ENCODE assay signal across 8 cellular contexts in the genomic region with DNA sequence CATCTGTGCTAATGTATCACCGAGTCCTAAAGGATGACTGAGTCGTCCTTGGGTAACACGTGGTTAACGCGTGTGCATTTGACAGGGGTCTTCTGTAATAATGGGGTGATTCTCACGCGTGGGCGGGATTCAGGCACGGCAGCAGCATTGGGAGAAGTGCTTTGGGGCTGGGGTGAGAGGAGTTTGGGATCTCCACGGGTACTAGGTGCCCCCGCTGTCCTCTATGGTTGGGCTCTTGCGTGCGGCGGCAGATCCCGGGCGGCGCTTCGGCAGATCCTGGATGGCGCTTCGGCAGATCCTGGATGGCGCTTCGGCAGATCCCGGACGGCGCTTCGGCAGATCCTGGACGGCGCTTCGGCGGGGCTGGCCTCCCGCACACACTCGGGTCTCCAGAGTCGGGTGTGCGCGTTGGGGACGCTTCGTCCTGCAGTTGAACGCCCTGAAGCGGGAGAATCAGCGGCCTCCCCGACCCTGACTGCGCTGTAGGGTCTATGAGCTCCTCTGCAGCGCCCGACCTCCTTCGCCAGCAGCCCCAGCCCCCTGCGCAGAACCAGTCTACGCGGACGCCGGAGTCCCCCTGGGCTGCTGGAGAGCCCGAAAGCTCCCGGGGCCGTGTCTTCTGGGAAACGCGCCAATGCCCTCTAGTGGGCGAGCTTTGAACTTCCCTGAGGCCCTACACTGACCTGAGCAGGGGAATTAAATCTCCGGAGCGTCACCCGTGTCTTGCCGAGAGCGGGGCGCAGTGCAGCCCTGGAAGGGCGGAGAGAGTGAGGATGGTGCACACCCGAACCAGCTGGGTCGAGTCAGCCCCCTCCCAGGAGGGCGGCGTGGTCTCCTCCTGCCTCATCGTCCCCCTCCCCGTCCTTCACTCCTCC. TPM values are rescaled to one million over a fixed set of nuclear protein-coding genes. Genes with fewer than 3 reads are reported as not detected.
DNase-seq lines count a peak whose midpoint lies in the region; ATAC-seq and TF ChIP-seq lines count a peak whose summit lies in the region.

No MANE protein-coding gene starts in this region.

- no peak for TF ChIP-seq EP300 in gastroesophageal sphincter (IDR thresholded peaks at IDR 0.05)

- H3K27ac Mint-ChIP-seq in Calu3 (ENCODE audit: unreplicated experiment) (no peak overlapping the region), GM23338 (no peak overlapping the region)

- TF ChIP-seq CTCF in Calu3 (IDR thresholded peaks at IDR 0.05; ENCODE audit: unreplicated experiment): peak; percentile 99
- TF ChIP-seq CTCF in GM23338 (conservative IDR thresholded peaks at IDR 0.05; ENCODE audit: low read depth in 2 of 2): peak; percentile 68 to 84
- TF ChIP-seq CTCF in gastroesophageal sphincter (IDR thresholded peaks at IDR 0.05): peak; percentile 74 to 95 (median 83)
- TF ChIP-seq CTCF in neutrophil (IDR thresholded peaks at IDR 0.05): peak; percentile 67

- peaks cover 5% of the 10 kb centered on the region for H3K9me3 ChIP-seq in MG63
- H3K9me3 ChIP-seq in gastroesophageal sphincter: peaks cover 0 to 8% (median 0%) of the 10 kb centered on the region in 3 donors
- no peaks in the 10 kb centered on the region for H3K9me3 ChIP-seq in neutrophil
- no peaks in the 10 kb centered on the region for H3K9me3 ChIP-seq in stomach smooth muscle (ENCODE audit: control insufficient read depth in 2 of 2, low read length in 2 of 2)

- no TSS peak for BruUV-seq in Calu3 (replicated peaks; lab: Mats Ljungman, UMichigan)

- no peaks in the 10 kb centered on the region for H3K4me1 Mint-ChIP-seq in Calu3 (ENCODE audit: low read depth, unreplicated experiment)
- H3K4me1 Mint-ChIP-seq in GM23338: peaks cover 23% of the 10 kb centered on the region

- no peaks in the 10 kb centered on the region for H3K9me3 Mint-ChIP-seq in Calu3 (ENCODE audit: low read depth, unreplicated experiment)
- peaks cover 17% of the 10 kb centered on the region for H3K9me3 Mint-ChIP-seq in GM23338

- H3K27me3 ChIP-seq in GM23338 (ENCODE audit: insufficient read depth) (peaks cover 41% of the 10 kb centered on the region), MG63 (peaks cover 69% of the 10 kb centered on the region), gastroesophageal sphincter (peaks cover 58% of the 10 kb centered on the region), neutrophil (peaks cover 63% of the 10 kb centered on the region), stomach smooth muscle (ENCODE audit: control insufficient read depth in 1 of 2, insufficient read depth in 2 of 2, low read length in 2 of 2) (peaks cover 25 to 43% of the 10 kb centered on the region in 2 donors)

- intact Hi-C loops in Calu3 (cut with micrococcal nuclease; ENCODE audit: unreplicated experiment): loop anchor here (1.0 to 10.0 kb wide), 3 partner anchors 44 to 139 kb away; a partner anchor contains a TSS

- no peaks in the 10 kb centered on the region for H3K36me3 ChIP-seq in GM23338 (ENCODE audit: insufficient read depth)
- no peaks in the 10 kb centered on the region for H3K36me3 ChIP-seq in MG63
- no peaks in the 10 kb centered on the region for H3K36me3 ChIP-seq in gastroesophageal sphincter
- H3K36me3 ChIP-seq in neutrophil: no peaks in the 10 kb centered on the region
- H3K36me3 ChIP-seq in stomach smooth muscle (ENCODE audit: control insufficient read depth in 2 of 2, insufficient read depth in 2 of 2, low read length in 2 of 2): no peaks in the 10 kb centered on the region

- no peaks in the 10 kb centered on the region for H3K79me2 ChIP-seq in GM23338 (replicated peaks; ENCODE audit: insufficient read depth)

- CTCF ChIA-PET in Calu3 (lab: Charles Lee): interaction anchor here (0.6 to 3.9 kb wide), 17 partner anchors 12 to 285 kb away, joined by 3 to 85 read pairs (median 5); no protein-coding TSS in a partner anchor

- no peak for TF ChIP-seq POLR2A in gastroesophageal sphincter (IDR thresholded peaks at IDR 0.05)

- peak; percentile 94 for DNase-seq in Calu3
- DNase-seq in GM23338 (ENCODE audit: low spot score): peak; percentile 96
- peak; percentile 79 for DNase-seq in MG63
- DNase-seq in SHP77 treated with DMSO at 0.1 percent for 48 hours (lab: John Stamatoyannopoulos, UW): peak; percentile 41
- DNase-seq in activated naive CD4-positive, alpha-beta T cell (lab: John Stamatoyannopoulos, UW): peak; percentile 53 to 75 (median 72)

- peak overlapping the region; percentile 3 to 47 for H3K9ac ChIP-seq in stomach smooth muscle (ENCODE audit: low read length in 2 of 2)

- H3F3A ChIP-seq in GM23338 (replicated peaks; ENCODE audit: low read depth): no peaks in the 10 kb centered on the region

- no peaks in the 10 kb centered on the region for H3K9me2 ChIP-seq in GM23338 (ENCODE audit: insufficient read depth)

- peak; percentile 98 for ATAC-seq in GM23338
- peak; percentile 96 for ATAC-seq in gastroesophageal sphincter

- no peaks in the 10 kb centered on the region for H4K20me1 ChIP-seq in GM23338 (replicated peaks; ENCODE audit: insufficient read depth)

- H3K27me3 Mint-ChIP-seq in Calu3 (ENCODE audit: unreplicated experiment) (peaks cover 100% of the 10 kb centered on the region), GM23338 (ENCODE audit: insufficient read depth, low read depth, poor library complexity) (peaks cover 42% of the 10 kb centered on the region)

- H3K4me1 ChIP-seq in GM23338 (ENCODE audit: insufficient read depth) (peaks cover 18% of the 10 kb centered on the region), gastroesophageal sphincter (peaks cover 0 to 14% (median 10%) of the 10 kb centered on the region in 3 donors), neutrophil (ENCODE audit: control insufficient read depth in 1 of 2, insufficient read depth in 1 of 2, low read depth in 1 of 2, low read length in 1 of 2) (peaks cover 15 to 16% of the 10 kb centered on the region in 2 experiments), stomach smooth muscle (ENCODE audit: control insufficient read depth, insufficient read depth, low read length) (peaks cover 10% of the 10 kb centered on the region)

- H3K4me3 Mint-ChIP-seq in Calu3 (ENCODE audit: low read depth, unreplicated experiment): peak overlapping the region; percentile 58
- H3K4me3 Mint-ChIP-seq in GM23338: peak overlapping the region; percentile 70

- peak overlapping the region; percentile 77 for H3K4me2 ChIP-seq in GM23338

- H3K27ac ChIP-seq in GM23338 (ENCODE audit: low read depth) (no peak overlapping the region), gastroesophageal sphincter (peak overlapping the region in 1 of 4 donors; percentile 64), neutrophil (no peak overlapping the region), stomach smooth muscle (ENCODE audit: low read length) (no peak overlapping the region)

- H2AFZ ChIP-seq in GM23338: peak overlapping the region; percentile 91

- H3K4me3 ChIP-seq in GM23338: peak overlapping the region; percentile 62
- peak overlapping the region; percentile 28 for H3K4me3 ChIP-seq in MG63
- peak overlapping the region; percentile 9 to 50 for H3K4me3 ChIP-seq in gastroesophageal sphincter
- H3K4me3 ChIP-seq in neutrophil (ENCODE audit: low read depth in 1 of 2, low read length in 1 of 2): peak overlapping the region; percentile 0 to 43
- peak overlapping the region; percentile 32 to 69 for H3K4me3 ChIP-seq in stomach smooth muscle (ENCODE audit: low read length in 2 of 2)

- WGBS in gastroesophageal sphincter (ENCODE audit: low coverage in 1 of 2), 2 donors: 17% methylated on average over 8 to 11 of the region's 69 CpGs

- H3K36me3 Mint-ChIP-seq in Calu3 (ENCODE audit: insufficient read depth, unreplicated experiment) (no peaks in the 10 kb centered on the region), GM23338 (ENCODE audit: low read depth) (peaks cover 7% of the 10 kb centered on the region; the same call in 2 of the 3 replicates)

TF ChIP-seq in GM23338, 12 proteins besides CTCF, POLR2A, EP300 and RAD21:
- no peak for TF ChIP-seq POLR2AphosphoS5 (IDR thresholded peaks at IDR 0.05; ENCODE audit: low read depth)
- TF ChIP-seq EZH2 (IDR thresholded peaks at IDR 0.05; ENCODE audit: low read depth, unreplicated experiment): peak; percentile 42
- TF ChIP-seq EZH2phosphoT487 (IDR thresholded peaks at IDR 0.05; ENCODE audit: unreplicated experiment): no peak
- TF ChIP-seq STAT1 (IDR thresholded peaks at IDR 0.05; ENCODE audit: unreplicated experiment): no peak
- TF ChIP-seq, protein P1, sequence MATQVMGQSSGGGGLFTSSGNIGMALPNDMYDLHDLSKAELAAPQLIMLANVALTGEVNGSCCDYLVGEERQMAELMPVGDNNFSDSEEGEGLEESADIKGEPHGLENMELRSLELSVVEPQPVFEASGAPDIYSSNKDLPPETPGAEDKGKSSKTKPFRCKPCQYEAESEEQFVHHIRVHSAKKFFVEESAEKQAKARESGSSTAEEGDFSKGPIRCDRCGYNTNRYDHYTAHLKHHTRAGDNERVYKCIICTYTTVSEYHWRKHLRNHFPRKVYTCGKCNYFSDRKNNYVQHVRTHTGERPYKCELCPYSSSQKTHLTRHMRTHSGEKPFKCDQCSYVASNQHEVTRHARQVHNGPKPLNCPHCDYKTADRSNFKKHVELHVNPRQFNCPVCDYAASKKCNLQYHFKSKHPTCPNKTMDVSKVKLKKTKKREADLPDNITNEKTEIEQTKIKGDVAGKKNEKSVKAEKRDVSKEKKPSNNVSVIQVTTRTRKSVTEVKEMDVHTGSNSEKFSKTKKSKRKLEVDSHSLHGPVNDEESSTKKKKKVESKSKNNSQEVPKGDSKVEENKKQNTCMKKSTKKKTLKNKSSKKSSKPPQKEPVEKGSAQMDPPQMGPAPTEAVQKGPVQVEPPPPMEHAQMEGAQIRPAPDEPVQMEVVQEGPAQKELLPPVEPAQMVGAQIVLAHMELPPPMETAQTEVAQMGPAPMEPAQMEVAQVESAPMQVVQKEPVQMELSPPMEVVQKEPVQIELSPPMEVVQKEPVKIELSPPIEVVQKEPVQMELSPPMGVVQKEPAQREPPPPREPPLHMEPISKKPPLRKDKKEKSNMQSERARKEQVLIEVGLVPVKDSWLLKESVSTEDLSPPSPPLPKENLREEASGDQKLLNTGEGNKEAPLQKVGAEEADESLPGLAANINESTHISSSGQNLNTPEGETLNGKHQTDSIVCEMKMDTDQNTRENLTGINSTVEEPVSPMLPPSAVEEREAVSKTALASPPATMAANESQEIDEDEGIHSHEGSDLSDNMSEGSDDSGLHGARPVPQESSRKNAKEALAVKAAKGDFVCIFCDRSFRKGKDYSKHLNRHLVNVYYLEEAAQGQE (IDR thresholded peaks at IDR 0.05; ENCODE audit: unreplicated experiment): no peak
- TF ChIP-seq CREB1 (CRISPR knock-in tag; IDR thresholded peaks at IDR 0.05; ENCODE audit: low read depth): no peak
- TF ChIP-seq ZNF114 (CRISPR knock-in tag; IDR thresholded peaks at IDR 0.05): no peak

RNA-seq across cellular contexts. Expression of a gene that starts 48.1 kb away (rescaled TPM):
- total RNA-seq in Calu3 (2022) (2.5 and 2.8 TPM in 2 replicates), gastroesophageal sphincter (10 to 100 TPM in 1 of 4 donors, 1 to 10 TPM in 3; 3.1 to 10.6 (median 4.6) TPM)
- 1.0 and 2.0 TPM in 2 replicates for total RNA-seq in GM23338 (2014; rRNA removed; shearing (Covaris generic))
- polyA plus RNA-seq in GM23338 (2016; fragmentation: Nextera tagmentation; extraction: Ambion mirVana): 0.54 and 0.57 TPM in 2 replicates
- total RNA-seq in MG63 (2014; rRNA removed; shearing (Covaris generic); ENCODE audit: low replicate concordance): 1.8 and 8.7 TPM in 2 replicates

Comparison
In these comparisons a context has a peak if more than half of its experiments do, and no peak if none do; other contexts are left out.
1. DNase-seq: peak in every context shown above with its lines; median percentile 96 in GM23338; 94 in Calu3; 79 in MG63; 72 in activated naive CD4-positive, alpha-beta T cell; 41 in SHP77 treated with DMSO at 0.1 percent for 48 hours.